Comparison of ENCODE assay signal across 1 cellular context in the genomic region with DNA sequence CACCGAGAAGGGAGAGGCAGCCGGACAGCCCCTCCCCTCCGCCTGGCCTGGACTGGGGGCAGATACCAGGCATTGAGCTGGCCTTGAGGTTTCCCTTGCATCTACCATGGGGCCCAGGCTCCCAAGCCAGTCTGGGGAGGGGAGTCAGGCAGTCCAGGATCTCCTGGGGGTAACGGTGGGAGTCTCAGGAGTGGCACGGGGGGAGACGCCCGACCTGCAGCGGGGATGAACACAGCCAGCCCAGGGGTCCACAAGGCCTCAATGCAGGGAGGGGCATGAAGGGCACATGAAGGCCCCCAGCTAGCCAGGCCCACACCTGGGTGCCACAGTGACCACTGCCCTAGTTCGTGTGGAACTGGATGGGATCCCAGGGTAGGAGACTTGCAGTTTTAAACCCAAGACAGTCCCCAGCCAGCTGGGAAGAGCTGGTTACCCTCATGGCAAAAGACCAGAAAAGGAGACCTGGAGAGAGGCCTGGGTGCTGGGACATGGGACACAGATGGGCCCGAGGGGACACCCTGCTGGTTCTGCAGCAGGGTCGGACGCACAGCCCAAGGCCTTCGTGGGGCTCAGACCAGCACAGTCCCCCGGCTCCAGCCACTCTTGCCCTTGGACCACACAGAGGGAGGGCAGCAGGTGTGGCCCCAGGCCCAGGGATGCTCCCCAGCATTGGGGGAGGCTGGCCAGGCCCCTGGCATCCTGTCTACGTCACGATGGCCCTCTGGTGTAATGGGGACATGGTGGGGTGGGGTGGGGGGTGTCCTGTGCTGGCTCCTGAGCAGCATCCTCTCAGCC.
TF ChIP-seq lines count a peak whose summit lies in the region.

No MANE protein-coding gene starts in this region.

TF ChIP-seq in H1, 55 proteins besides CTCF, POLR2A, EP300 and RAD21:
- no peak for TF ChIP-seq HDAC6 (IDR thresholded peaks at IDR 0.05; ENCODE audit: low read depth, low read length)
- no peak for TF ChIP-seq HDAC2 (IDR thresholded peaks at IDR 0.05; ENCODE audit: borderline replicate concordance in 1 of 2, low read depth in 2 of 2, low read length in 2 of 2)
- TF ChIP-seq BRCA1 (IDR thresholded peaks at IDR 0.05; ENCODE audit: low read depth, low read length) = no peak
- no peak for TF ChIP-seq BCL11A (IDR thresholded peaks at IDR 0.05; ENCODE audit: low read depth in 2 of 2, low read length in 2 of 2)
- no peak for TF ChIP-seq KDM4A (IDR thresholded peaks at IDR 0.05; ENCODE audit: low read depth, low read length, severe bottlenecking)
- no peak for TF ChIP-seq BACH1 (IDR thresholded peaks at IDR 0.05; ENCODE audit: low read length)
TF ChIP-seq in H1: peak in this region for 0.
